In genomic region chr2:71923887-71924533, GRCh38 we compare ENCODE assay signal across 8 cellular contexts.
DNase-seq lines count a peak whose midpoint lies in the region; ATAC-seq and TF ChIP-seq lines count a peak whose summit lies in the region.

No MANE protein-coding gene starts in this region.

- H3K27ac Mint-ChIP-seq in activated CD8-positive, alpha-beta T cell treated with anti-CD3 and anti-CD28 coated beads for 36 hours, result no peak overlapping the region
- H3K27ac Mint-ChIP-seq in stimulated activated naive CD8-positive, alpha-beta T cell treated with anti-CD3 and anti-CD28 coated beads, Interleukin-15, amount 100 ng/mL, for 72 hours, result no peak overlapping the region

- ATAC-seq in GM18858 (IDR thresholded peaks at IDR 0.05; ENCODE audit: unreplicated experiment) (peak; percentile 58), HG03280 (IDR thresholded peaks at IDR 0.05; ENCODE audit: unreplicated experiment) (peak; percentile 66)
- peak; percentile 68 for ATAC-seq in activated CD8-positive, alpha-beta T cell treated with anti-CD3 and anti-CD28 coated beads for 36 hours
- ATAC-seq in stimulated activated naive CD8-positive, alpha-beta T cell treated with anti-CD3 and anti-CD28 coated beads, Interleukin-15, amount 100 ng/mL, for 72 hours, result peak; percentile 58

- no peaks in the 10 kb centered on the region for H3K9me3 Mint-ChIP-seq in activated CD8-positive, alpha-beta T cell treated with anti-CD3 and anti-CD28 coated beads for 36 hours
- H3K9me3 Mint-ChIP-seq in stimulated activated naive CD8-positive, alpha-beta T cell treated with anti-CD3 and anti-CD28 coated beads, Interleukin-15, amount 100 ng/mL, for 72 hours, result no peaks in the 10 kb centered on the region

- intact Hi-C loops in activated CD8-positive, alpha-beta T cell treated with anti-CD3 and anti-CD28 coated beads for 36 hours (cut with micrococcal nuclease), result loop anchor here (1.0 to 5.0 kb wide), 2 partner anchors 226 to 823 kb away; no protein-coding TSS in a partner anchor

- no peaks in the 10 kb centered on the region for H3K27me3 Mint-ChIP-seq in activated CD8-positive, alpha-beta T cell treated with anti-CD3 and anti-CD28 coated beads for 36 hours
- no peaks in the 10 kb centered on the region for H3K27me3 Mint-ChIP-seq in stimulated activated naive CD8-positive, alpha-beta T cell treated with anti-CD3 and anti-CD28 coated beads, Interleukin-15, amount 100 ng/mL, for 72 hours

- CTCF ChIA-PET in activated CD8-positive, alpha-beta T cell treated with anti-CD3 and anti-CD28 coated beads for 36 hours (lab: Charles Lee), result interaction anchor here (0.6 to 5.2 kb wide), 34 partner anchors 9 to 1074 kb away, joined by 3 to 55 read pairs (median 3); no protein-coding TSS in a partner anchor

- H3K4me3 ChIP-seq in epithelial cell of proximal tubule (ENCODE audit: low read depth, low read length), result no peak overlapping the region

- POLR2A ChIA-PET in activated CD8-positive, alpha-beta T cell treated with anti-CD3 and anti-CD28 coated beads for 36 hours (lab: Charles Lee), result interaction anchor here (1.1 to 1.5 kb wide), 2 partner anchors 10 to 19 kb away, joined by 3 read pairs; no protein-coding TSS in a partner anchor

- TF ChIP-seq CTCF in AG09319 (IDR thresholded peaks at IDR 0.05; ENCODE audit: low read depth, low read length) (peak; percentile 41), epithelial cell of proximal tubule (conservative IDR thresholded peaks at IDR 0.05; ENCODE audit: low read depth, low read length) (peak; percentile 89)
- peak; percentile 77 for TF ChIP-seq CTCF in activated CD8-positive, alpha-beta T cell treated with anti-CD3 and anti-CD28 coated beads for 36 hours (IDR thresholded peaks at IDR 0.05)

- H3K4me1 Mint-ChIP-seq in activated CD8-positive, alpha-beta T cell treated with anti-CD3 and anti-CD28 coated beads for 36 hours (ENCODE audit: low read depth), result no peaks in the 10 kb centered on the region
- H3K4me1 Mint-ChIP-seq in stimulated activated naive CD8-positive, alpha-beta T cell treated with anti-CD3 and anti-CD28 coated beads, Interleukin-15, amount 100 ng/mL, for 72 hours, result no peaks in the 10 kb centered on the region

- DNase-seq in AG09319 (ENCODE audit: extremely low read depth, low read depth) (no peak), NCI-H526 treated with DMSO at 0.1 percent for 48 hours (lab: John Stamatoyannopoulos, UW) (peak; percentile 69), epithelial cell of proximal tubule (ENCODE audit: low read depth) (peak; percentile 20), myocyte (ENCODE audit: low read depth) (peak; percentile 79)
- DNase-seq in activated CD8-positive, alpha-beta T cell treated with anti-CD3 and anti-CD28 coated beads for 36 hours, result peak; percentile 74
- peak; percentile 36 to 37 for DNase-seq in stimulated activated naive CD8-positive, alpha-beta T cell treated with anti-CD3 and anti-CD28 coated beads, Interleukin-15, amount 100 ng/mL, for 72 hours

- H3K4me3 Mint-ChIP-seq in activated CD8-positive, alpha-beta T cell treated with anti-CD3 and anti-CD28 coated beads for 36 hours, result no peak overlapping the region
- no peak overlapping the region for H3K4me3 Mint-ChIP-seq in stimulated activated naive CD8-positive, alpha-beta T cell treated with anti-CD3 and anti-CD28 coated beads, Interleukin-15, amount 100 ng/mL, for 72 hours

- no peaks in the 10 kb centered on the region for H3K36me3 Mint-ChIP-seq in activated CD8-positive, alpha-beta T cell treated with anti-CD3 and anti-CD28 coated beads for 36 hours (ENCODE audit: low read depth)
